ENCODE assay signal across 8 cellular contexts in the genomic region with DNA sequence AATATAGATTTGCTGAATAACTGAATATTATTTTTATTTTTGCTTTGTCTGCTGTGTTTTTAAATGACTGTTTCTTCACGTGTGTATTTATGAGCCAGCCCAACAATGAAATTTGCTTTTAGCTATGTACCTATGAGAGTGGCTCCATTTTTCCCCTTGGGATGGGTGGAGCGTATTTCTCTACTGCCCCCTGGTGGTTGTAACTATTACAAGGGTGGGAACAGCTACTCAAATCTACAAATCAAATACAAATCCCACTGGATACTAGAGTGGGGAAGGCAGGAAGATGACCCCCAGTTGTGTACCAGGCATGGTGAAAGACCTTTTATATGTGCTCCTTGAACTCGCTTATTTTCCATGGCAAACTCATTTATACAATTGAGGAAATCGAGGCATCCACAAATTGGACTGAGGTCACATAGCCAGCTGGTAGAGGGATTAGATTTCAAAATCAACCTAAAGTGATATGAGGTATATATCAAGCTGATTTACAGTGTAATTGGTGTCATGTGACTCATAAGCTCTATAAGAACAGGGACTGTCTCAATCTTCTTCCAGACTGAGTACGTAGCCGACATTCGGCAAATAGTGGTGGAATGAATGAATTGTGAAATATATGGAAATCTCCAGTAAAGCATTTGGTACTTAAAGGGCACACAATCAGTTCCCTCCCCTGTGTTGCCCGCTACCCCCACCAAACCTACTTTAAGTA.
DNase-seq lines count a peak whose midpoint lies in the region; ATAC-seq and TF ChIP-seq lines count a peak whose summit lies in the region.

No MANE protein-coding gene starts in this region.

- H3K9me2 ChIP-seq in OCI-LY7 (ENCODE audit: insufficient read depth, low read length) = no peaks in the 10 kb centered on the region

- H3K4me3 Mint-ChIP-seq in mesothelial cell of epicardium = no peak overlapping the region

- H2AK5ac ChIP-seq in IMR-90 (ENCODE audit: low read depth, low read length) = no peak overlapping the region

- H3K4me2 ChIP-seq in IMR-90 (ENCODE audit: low read depth, low read length) (no peak overlapping the region), OCI-LY7 (ENCODE audit: low read length) (no peak overlapping the region)

- TF ChIP-seq CTCF in IMR-90 (conservative IDR thresholded peaks at IDR 0.05; ENCODE audit: low read depth, low read length) (peak; percentile 72), OCI-LY7 (conservative IDR thresholded peaks at IDR 0.05; ENCODE audit: low read length) (peak; percentile 95), dorsolateral prefrontal cortex (IDR thresholded peaks at IDR 0.05 in 54 of 56, conservative IDR thresholded peaks at IDR 0.05 in 2 of 56; ENCODE audit: low read depth in 1 of 56, partially characterized antibody in 56 of 56) (peak; percentile 52 to 81 (median 70)), mesothelial cell of epicardium (IDR thresholded peaks at IDR 0.05; ENCODE audit: unreplicated experiment) (peak; percentile 84)

- H2BK120ac ChIP-seq in IMR-90 (ENCODE audit: low read depth, low read length) = no peak overlapping the region

- no peak for TF ChIP-seq POLR2A in IMR-90 (IDR thresholded peaks at IDR 0.05; ENCODE audit: low read depth, low read length)

- H2BK15ac ChIP-seq in IMR-90 (ENCODE audit: low read depth, low read length) = no peak overlapping the region

- H3K27me3 Mint-ChIP-seq in mesothelial cell of epicardium (ENCODE audit: low read depth) = peaks cover 14% of the 10 kb centered on the region

- ATAC-seq in GM21576 (IDR thresholded peaks at IDR 0.05; ENCODE audit: unreplicated experiment) = peak; percentile 84
- ATAC-seq in IMR-90 (ENCODE audit: low read depth) = peak; percentile 84

- no peak overlapping the region for H3K56ac ChIP-seq in IMR-90 (ENCODE audit: extremely low read depth, insufficient read depth, low read length)

- H4K20me1 ChIP-seq in IMR-90 (ENCODE audit: insufficient read depth, low read length) = no peaks in the 10 kb centered on the region
- no peaks in the 10 kb centered on the region for H4K20me1 ChIP-seq in OCI-LY7 (ENCODE audit: insufficient read depth, low read length)

- no peak overlapping the region for H3K9ac ChIP-seq in IMR-90 (ENCODE audit: low read depth, low read length)

- H3K4me1 Mint-ChIP-seq in mesothelial cell of epicardium = peaks cover 4% of the 10 kb centered on the region

- H3K36me3 Mint-ChIP-seq in mesothelial cell of epicardium = no peaks in the 10 kb centered on the region

- H3K27ac Mint-ChIP-seq in mesothelial cell of epicardium = no peak overlapping the region

- H2BK5ac ChIP-seq in IMR-90 (ENCODE audit: low read depth, low read length, poor library complexity, severe bottlenecking) = no peak overlapping the region

- H3K27ac ChIP-seq in IMR-90 (ENCODE audit: insufficient read depth, low read length) = no peak overlapping the region
- no peak overlapping the region for H3K27ac ChIP-seq in OCI-LY7 (ENCODE audit: low read depth, low read length, poor library complexity, severe bottlenecking)
- H3K27ac ChIP-seq in dorsolateral prefrontal cortex = no peak overlapping the region

- H4K91ac ChIP-seq in IMR-90 (ENCODE audit: insufficient read depth, low read depth, low read length) = no peak overlapping the region

- no peak overlapping the region for H3K18ac ChIP-seq in IMR-90 (ENCODE audit: low read depth, low read length)

- peak; percentile 66 for TF ChIP-seq RAD21 in IMR-90 (IDR thresholded peaks at IDR 0.05; ENCODE audit: low read length)

- no peaks in the 10 kb centered on the region for H3K79me1 ChIP-seq in IMR-90 (ENCODE audit: low read depth in 1 of 2, low read length in 2 of 2)

- CTCF ChIA-PET in IMR-90 (lab: Yijun Ruan, JAX) (interaction anchor here (0.6 to 3.7 kb wide), 16 partner anchors 13 to 1349 kb away, joined by 3 to 65 read pairs (median 4); no protein-coding TSS in a partner anchor), OCI-LY7 (lab: Charles Lee; ENCODE audit: unreplicated experiment) (no interaction called here)

- H2BK20ac ChIP-seq in IMR-90 (ENCODE audit: low read depth, low read length) = no peak overlapping the region

- H3K9me3 Mint-ChIP-seq in mesothelial cell of epicardium = no peaks in the 10 kb centered on the region

- BruUV-seq in IMR-90 (replicated peaks; lab: Mats Ljungman, UMichigan) (no TSS peak), OCI-LY7 (replicated peaks; lab: Mats Ljungman, UMichigan) (no TSS peak)

- no peak overlapping the region for H4K5ac ChIP-seq in IMR-90 (ENCODE audit: low read depth, low read length)

- no peak overlapping the region for H3K4ac ChIP-seq in IMR-90 (ENCODE audit: low read depth, low read length)

- H3K4me1 ChIP-seq in IMR-90 (ENCODE audit: control insufficient read depth, insufficient read depth, low read length) (no peaks in the 10 kb centered on the region; the same call in 1 of the 2 replicates), OCI-LY7 (ENCODE audit: insufficient read depth, low read length, poor library complexity, severe bottlenecking) (no peaks in the 10 kb centered on the region)

- no peaks in the 10 kb centered on the region for H3K79me2 ChIP-seq in OCI-LY7 (ENCODE audit: insufficient read depth, low read depth, low read length)

- WGBS in IMR-90 (ENCODE audit: extremely low coverage in 2 of 2, insufficient read length in 1 of 2), 2 experiments = no CpG with 5 or more reads among the region's 8 CpGs

- H3K14ac ChIP-seq in IMR-90 (replicated peaks; ENCODE audit: low read depth, low read length) = no peak overlapping the region

- in situ Hi-C loops in IMR-90 (cut with MboI; ENCODE audit: low sequenced_read_pairs) = no loop called here

- intact Hi-C loops in IMR-90 (cut with micrococcal nuclease) = loop anchor here (1.0 kb wide), 2 partner anchors 40 to 368 kb away; no protein-coding TSS in a partner anchor
- intact Hi-C loops in OCI-LY7 (cut with micrococcal nuclease; ENCODE audit: unreplicated experiment) = loop anchor here (1.0 kb wide), 1 partner anchor 40 kb away; no protein-coding TSS in a partner anchor
- intact Hi-C loops in dorsolateral prefrontal cortex (cut with DNase I) = loop anchor here (2.0 to 5.0 kb wide), 2 partner anchors 40 kb away; no protein-coding TSS in a partner anchor

- H3K9me3 ChIP-seq in IMR-90 (ENCODE audit: control insufficient read depth, insufficient read depth, low read length) (no peaks in the 10 kb centered on the region), OCI-LY7 (ENCODE audit: low read length) (no peaks in the 10 kb centered on the region)

- dilution Hi-C loops in IMR-90 (cut with HindIII; ENCODE audit: low sequenced_read_pairs, unreplicated experiment) = no loop called here

- H2AK9ac ChIP-seq in IMR-90 (replicated peaks; ENCODE audit: low read depth, low read length, poor library complexity) = no peak overlapping the region

- no peak overlapping the region for H2AFZ ChIP-seq in IMR-90 (replicated peaks; ENCODE audit: low read length, poor library complexity)
- H2AFZ ChIP-seq in OCI-LY7 (ENCODE audit: low read length) = no peak overlapping the region

- H3K4me3 ChIP-seq in IMR-90 (ENCODE audit: insufficient read depth, low read depth, low read length) (no peak overlapping the region), OCI-LY7 (ENCODE audit: low read depth, low read length, poor library complexity, severe bottlenecking) (no peak overlapping the region), dorsolateral prefrontal cortex (no peak overlapping the region)

- H3K36me3 ChIP-seq in IMR-90 (ENCODE audit: control insufficient read depth, insufficient read depth, low read length) (no peaks in the 10 kb centered on the region), OCI-LY7 (ENCODE audit: insufficient read depth, low read length) (no peaks in the 10 kb centered on the region)

- DNase-seq in activated CD4-positive, alpha-beta T cell treated with anti-CD3 and anti-CD28 coated beads for 48 hours = peak; percentile 37
- no peak for DNase-seq in activated CD4-positive, alpha-beta T cell treated with anti-CD3 and anti-CD28 coated beads for 1 hour
- peak; percentile 64 for DNase-seq in IMR-90
- peak; percentile 51 for DNase-seq in OCI-LY7 (ENCODE audit: low spot score)
- DNase-seq in dorsolateral prefrontal cortex = no peak
- no peak for DNase-seq in mesothelial cell of epicardium (ENCODE audit: low spot score in 2 of 2, unreplicated experiment in 2 of 2)
- no peak for DNase-seq in T-helper 9 cell

- POLR2A ChIA-PET in IMR-90 (lab: Charles Lee; ENCODE audit: unreplicated experiment) = interaction anchor here (0.6 to 1.4 kb wide), 2 partner anchors 40 to 398 kb away, joined by 3 to 8 read pairs; no protein-coding TSS in a partner anchor
- POLR2A ChIA-PET in OCI-LY7 (lab: Charles Lee) = interaction anchor here (2.4 kb wide), 1 partner anchor 40 kb away, joined by 6 read pairs; no protein-coding TSS in a partner anchor

- no peaks in the 10 kb centered on the region; the same call in 1 of the 2 replicates for H3K27me3 ChIP-seq in IMR-90 (ENCODE audit: control insufficient read depth, insufficient read depth, low read length)
- H3K27me3 ChIP-seq in dorsolateral prefrontal cortex = peaks cover 0 to 6% (median 0%) of the 10 kb centered on the region in 45 donors

- H3K9me1 ChIP-seq in IMR-90 (ENCODE audit: insufficient read depth, low read length) = no peaks in the 10 kb centered on the region

- H3K23ac ChIP-seq in IMR-90 (ENCODE audit: low read depth, low read length) = no peak overlapping the region

- H4K8ac ChIP-seq in IMR-90 (ENCODE audit: low read depth in 2 of 2, low read length in 2 of 2) = no peak overlapping the region

TF ChIP-seq in IMR-90, 13 proteins besides CTCF, POLR2A, EP300 and RAD21:
- TF ChIP-seq RFX5 (IDR thresholded peaks at IDR 0.05; ENCODE audit: low read depth, low read length) (no peak), SMC3 (IDR thresholded peaks at IDR 0.05; ENCODE audit: low read depth, low read length) (peak; percentile 78)
TF ChIP-seq in IMR-90: peak in this region for 1.

Comparison
In these comparisons a context has a peak if more than half of its experiments do, and no peak if none do; other contexts are left out.
1. DNase-seq: peak in activated CD4-positive, alpha-beta T cell treated with anti-CD3 and anti-CD28 coated beads for 48 hours (single experiment), IMR-90 (single experiment) and OCI-LY7 (single experiment); none in activated CD4-positive, alpha-beta T cell treated with anti-CD3 and anti-CD28 coated beads for 1 hour (single experiment), dorsolateral prefrontal cortex (0 of 10), mesothelial cell of epicardium (0 of 2) and T-helper 9 cell (single experiment).
2. Peak in every context shown above with its lines, with median percentiles within 50 percentile points of each other: CTCF ChIP-seq.